In the genomic region with DNA sequence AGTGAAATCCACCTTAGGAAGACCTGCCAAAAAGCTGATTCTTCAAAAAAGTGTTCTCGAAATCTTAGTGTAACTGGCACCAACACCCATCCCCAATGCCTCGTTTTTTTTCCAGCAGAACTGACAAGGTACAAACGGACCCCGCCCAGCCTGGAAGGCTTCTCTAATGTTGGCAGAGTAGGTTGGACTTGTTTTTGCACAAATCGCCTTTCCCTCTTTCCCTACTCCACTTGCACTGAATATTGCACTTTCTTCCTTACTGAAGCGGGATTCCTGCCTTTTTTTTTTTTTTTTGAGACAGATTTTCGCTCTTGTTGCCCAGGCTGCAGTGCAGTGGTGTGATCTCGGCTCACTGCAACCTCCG, we compare ENCODE assay signal across 7 cellular contexts. TPM values are rescaled to one million over a fixed set of nuclear protein-coding genes. Genes with fewer than 3 reads are reported as not detected.
DNase-seq lines count a peak whose midpoint lies in the region; ATAC-seq and TF ChIP-seq lines count a peak whose summit lies in the region.

No MANE protein-coding gene starts in this region.

- H3K9me3 Mint-ChIP-seq in activated B cell treated with CpG ODN at 0.5 μM for 24 hours (no peaks in the 10 kb centered on the region), osteocyte (ENCODE audit: unreplicated experiment) (no peaks in the 10 kb centered on the region)

- ATAC-seq in HG02943 (IDR thresholded peaks at IDR 0.05; ENCODE audit: low read depth, unreplicated experiment) (peak; percentile 24), activated B cell treated with CpG ODN at 0.5 μM for 24 hours (ENCODE audit: low read depth) (peak; percentile 5), foreskin keratinocyte (peak; percentile 41), HG03342 (IDR thresholded peaks at IDR 0.05; ENCODE audit: unreplicated experiment) (no peak)

- H3K27ac ChIP-seq in foreskin keratinocyte: no peak overlapping the region

- H3K4me3 Mint-ChIP-seq in activated B cell treated with CpG ODN at 0.5 μM for 24 hours (peak overlapping the region; percentile 99), osteocyte (ENCODE audit: unreplicated experiment) (peak overlapping the region; percentile 100)

- POLR2A ChIA-PET in activated B cell treated with CpG ODN at 0.5 μM for 24 hours (lab: Charles Lee): interaction anchor here (0.6 to 3.3 kb wide), 25 partner anchors 9 to 851 kb away, joined by 3 to 102 read pairs (median 7); a partner anchor contains a TSS

- intact Hi-C loops in activated B cell treated with CpG ODN at 0.5 μM for 24 hours (cut with micrococcal nuclease): loop anchor here (1.0 to 10.0 kb wide), 11 partner anchors 29 to 597 kb away; a partner anchor contains a TSS

- H3K36me3 Mint-ChIP-seq in activated B cell treated with CpG ODN at 0.5 μM for 24 hours (ENCODE audit: low read depth): peaks cover 20% of the 10 kb centered on the region
- peaks cover 3% of the 10 kb centered on the region for H3K36me3 Mint-ChIP-seq in osteocyte (ENCODE audit: unreplicated experiment)

- H3K4me1 Mint-ChIP-seq in activated B cell treated with CpG ODN at 0.5 μM for 24 hours (peaks cover 38% of the 10 kb centered on the region), osteocyte (ENCODE audit: unreplicated experiment) (peaks cover 39% of the 10 kb centered on the region)

- CTCF ChIA-PET in activated B cell treated with CpG ODN at 0.5 μM for 24 hours (lab: Charles Lee): interaction anchor here (1.0 to 3.1 kb wide), 3 partner anchors 61 to 614 kb away, joined by 4 to 20 read pairs (median 12); a partner anchor contains a TSS

- H3K4me1 ChIP-seq in foreskin keratinocyte: peaks cover 16% of the 10 kb centered on the region

- H3K27me3 ChIP-seq in foreskin keratinocyte: no peaks in the 10 kb centered on the region

- DNase-seq in ELR (ENCODE audit: low read depth) (peak; percentile 43), activated B cell treated with CpG ODN at 0.5 μM for 24 hours (no peak), foreskin keratinocyte (peak in 1 of 2 donors; percentile 39), osteocyte (ENCODE audit: extremely low spot score, unreplicated experiment) (no peak), GM20000 (ENCODE audit: low spot score) (no peak)

- TF ChIP-seq CTCF in activated B cell treated with CpG ODN at 0.5 μM for 24 hours (IDR thresholded peaks at IDR 0.05): no peak
- no peak for TF ChIP-seq CTCF in foreskin keratinocyte (conservative IDR thresholded peaks at IDR 0.05)
- TF ChIP-seq CTCF in osteocyte (IDR thresholded peaks at IDR 0.05): no peak
- no peak for TF ChIP-seq CTCF in GM20000 (IDR thresholded peaks at IDR 0.05; ENCODE audit: extremely low read depth, missing control alignments)

- H3K27ac Mint-ChIP-seq in activated B cell treated with CpG ODN at 0.5 μM for 24 hours: peak overlapping the region; percentile 97
- H3K27ac Mint-ChIP-seq in osteocyte (ENCODE audit: unreplicated experiment): peak overlapping the region; percentile 100

- H3K27me3 Mint-ChIP-seq in activated B cell treated with CpG ODN at 0.5 μM for 24 hours: no peaks in the 10 kb centered on the region
- no peaks in the 10 kb centered on the region for H3K27me3 Mint-ChIP-seq in osteocyte (ENCODE audit: unreplicated experiment)

RNA-seq across cellular contexts. Expression of a gene that starts 0.5 kb away (rescaled TPM):
- total RNA-seq in activated B cell treated with CpG ODN at 0.5 μM for 24 hours (73.0 and 76.1 TPM in 2 replicates), foreskin keratinocyte (85.3 and 95.0 TPM in 2 replicates), osteocyte (98.8 and 103 TPM in 2 replicates)
- 129 and 130 TPM in 2 replicates for polyA plus RNA-seq in foreskin keratinocyte

RNA-seq across cellular contexts. Expression of a gene that starts 29.0 kb away (rescaled TPM):
- total RNA-seq in activated B cell treated with CpG ODN at 0.5 μM for 24 hours: 32.1 and 35.8 TPM in 2 replicates
- total RNA-seq in foreskin keratinocyte: 12.1 and 18.3 TPM in 2 replicates
- 6.0 and 7.6 TPM in 2 replicates for polyA plus RNA-seq in foreskin keratinocyte
- 20.0 and 22.1 TPM in 2 replicates for total RNA-seq in osteocyte

RNA-seq across cellular contexts. Expression of a gene that starts 34.4 kb away (rescaled TPM):
- 33.7 and 45.6 TPM in 2 replicates for total RNA-seq in activated B cell treated with CpG ODN at 0.5 μM for 24 hours
- 26.2 and 28.8 TPM in 2 replicates for total RNA-seq in foreskin keratinocyte
- polyA plus RNA-seq in foreskin keratinocyte: 9.0 and 10.4 TPM in 2 replicates
- total RNA-seq in osteocyte: 51.5 and 58.0 TPM in 2 replicates
